Comparison of ENCODE assay signal across 8 cellular contexts in genomic region chr9:113807173-113808061, GRCh38.
DNase-seq lines count a peak whose midpoint lies in the region; ATAC-seq and TF ChIP-seq lines count a peak whose summit lies in the region.

No MANE protein-coding gene starts in this region.

- intact Hi-C loops in OCI-LY7 (cut with micrococcal nuclease; ENCODE audit: unreplicated experiment) = no loop called here

- H3K9me2 ChIP-seq in OCI-LY7 (ENCODE audit: insufficient read depth, low read length) = no peaks in the 10 kb centered on the region

- no peaks in the 10 kb centered on the region for H4K20me1 ChIP-seq in OCI-LY7 (ENCODE audit: insufficient read depth, low read length)

- H3K27me3 ChIP-seq in right atrium auricular region = no peaks in the 10 kb centered on the region

- TF ChIP-seq CTCF in OCI-LY7 (conservative IDR thresholded peaks at IDR 0.05; ENCODE audit: low read length) (peak; percentile 96), right atrium auricular region (IDR thresholded peaks at IDR 0.05) (peak; percentile 89 to 95), retinal pigment epithelial cell (conservative IDR thresholded peaks at IDR 0.05; ENCODE audit: low read depth, low read length) (peak; percentile 90)

- peak; percentile 60 for ATAC-seq in HG03354 (IDR thresholded peaks at IDR 0.05; ENCODE audit: poor library complexity, severe bottlenecking, unreplicated experiment)
- no peak for ATAC-seq in HG03025 (IDR thresholded peaks at IDR 0.05; ENCODE audit: low FRiP score, unreplicated experiment)
- ATAC-seq in activated CD4-positive, CD25-positive, alpha-beta regulatory T cell treated with anti-CD3 and anti-CD28 coated beads, Interleukin-2, amount 50 U/mL, for 24 hours = no peak

- H3K4me2 ChIP-seq in OCI-LY7 (ENCODE audit: low read length) = no peak overlapping the region

- POLR2A ChIA-PET in OCI-LY7 (lab: Charles Lee) = no interaction called here

- DNase-seq in DMS53 (lab: John Stamatoyannopoulos, UW) (peak; percentile 75), OCI-LY7 (ENCODE audit: low spot score) (peak; percentile 38), anterior cingulate cortex (lab: John Stamatoyannopoulos, UW) (peak in 37 of 58 donors; percentile 1 to 49 (median 8)), right atrium auricular region (ENCODE audit: low spot score) (peak; percentile 62), retinal pigment epithelial cell (ENCODE audit: low read depth) (no peak)

- H3K4me1 ChIP-seq in OCI-LY7 (ENCODE audit: insufficient read depth, low read length, poor library complexity, severe bottlenecking) (no peaks in the 10 kb centered on the region), right atrium auricular region (peaks cover 0 to 4% of the 10 kb centered on the region in 2 donors)

- H3K27ac ChIP-seq in OCI-LY7 (ENCODE audit: low read depth, low read length, poor library complexity, severe bottlenecking) (no peak overlapping the region), right atrium auricular region (no peak overlapping the region)

- H2AFZ ChIP-seq in OCI-LY7 (ENCODE audit: low read length) = no peak overlapping the region

- H3K9me3 ChIP-seq in OCI-LY7 (ENCODE audit: low read length) (no peaks in the 10 kb centered on the region), right atrium auricular region (no peaks in the 10 kb centered on the region)

- H3K4me3 ChIP-seq in OCI-LY7 (ENCODE audit: low read depth, low read length, poor library complexity, severe bottlenecking) (no peak overlapping the region), right atrium auricular region (no peak overlapping the region), retinal pigment epithelial cell (ENCODE audit: low read length) (peak overlapping the region; percentile 35)

- CTCF ChIA-PET in OCI-LY7 (lab: Charles Lee; ENCODE audit: unreplicated experiment) = no interaction called here

- BruUV-seq in OCI-LY7 (replicated peaks; lab: Mats Ljungman, UMichigan) = no TSS peak

- no peaks in the 10 kb centered on the region for H3K79me2 ChIP-seq in OCI-LY7 (ENCODE audit: insufficient read depth, low read depth, low read length)

- H3K36me3 ChIP-seq in OCI-LY7 (ENCODE audit: insufficient read depth, low read length) (no peaks in the 10 kb centered on the region), right atrium auricular region (no peaks in the 10 kb centered on the region)
